9 cellular contexts compared by ENCODE assay signal in the genomic region with DNA sequence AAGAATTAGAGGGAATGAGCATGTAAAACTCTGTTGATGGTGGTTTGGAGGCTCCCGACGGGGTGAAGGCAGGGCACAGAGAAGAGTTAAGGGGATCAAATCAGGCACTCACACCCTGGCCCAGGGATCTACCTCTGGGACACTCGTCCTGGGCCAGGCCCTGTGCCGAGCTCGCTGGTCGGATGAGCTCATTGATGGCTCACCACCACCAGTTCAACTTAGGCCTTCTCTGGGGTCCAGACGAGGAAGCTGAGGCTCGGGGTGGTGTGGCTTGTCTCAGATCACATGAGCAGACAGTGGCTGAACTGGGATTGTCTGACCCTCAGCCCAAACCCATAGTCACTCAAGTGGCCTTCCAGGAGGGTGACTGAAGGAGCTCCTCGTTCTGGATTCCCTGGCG. TPM values are rescaled to one million over a fixed set of nuclear protein-coding genes. Genes with fewer than 3 reads are reported as not detected.
DNase-seq lines count a peak whose midpoint lies in the region; ATAC-seq and TF ChIP-seq lines count a peak whose summit lies in the region.
"Had no signal": no experiment of that assay in that cellular context is flagged by ENCODE, and none has a peak within 500 bp of the region (broad histone marks: within the 10 kb centered on the region; RNA-seq: fewer than 3 reads in every experiment).

No MANE protein-coding gene starts in this region.

- peak overlapping the region; percentile 97 for H3K9ac ChIP-seq in SK-N-MC (ENCODE audit: insufficient read length)

- DNase-seq in GM12864 (ENCODE audit: low read depth): no peak
- DNase-seq in SK-N-MC (ENCODE audit: low read depth, low spot score): no peak
- no peak for DNase-seq in progenitor cell of endocrine pancreas (ENCODE audit: low spot score, unreplicated experiment)
- DNase-seq in activated CD8-positive, alpha-beta memory T cell treated with anti-CD3 and anti-CD28 coated beads for 24 hours: no peak
- DNase-seq in NCI-H345 (lab: John Stamatoyannopoulos, UW): no peak
- no peak for DNase-seq in transverse colon
- DNase-seq: stimulated activated CD4-positive, alpha-beta T cell treated with anti-CD3 and anti-CD28 coated beads, Interleukin-15, amount 100 ng/mL, for 24 hours had no signal

- H3K27me3 Mint-ChIP-seq in progenitor cell of endocrine pancreas: no peaks in the 10 kb centered on the region

- WGBS in esophagus, 2 donors: 66 to 71% methylated on average over 10 of the region's 10 CpGs
- WGBS in transverse colon (ENCODE audit: low coverage in 1 of 2), 2 donors: 75 to 90% methylated on average over 2 to 10 of the region's 10 CpGs

- H3K27me3 ChIP-seq in esophagus (ENCODE audit: control insufficient read depth in 1 of 2, insufficient read depth in 2 of 2, low read length in 2 of 2): no peaks in the 10 kb centered on the region
- H3K27me3 ChIP-seq in transverse colon: no peaks in the 10 kb centered on the region

- H3K9me3 ChIP-seq in SK-N-MC (ENCODE audit: low read depth, low read length) (no peaks in the 10 kb centered on the region), esophagus (ENCODE audit: control insufficient read depth in 2 of 2, insufficient read depth in 1 of 2, low read depth in 1 of 2, low read length in 1 of 2) (no peaks in the 10 kb centered on the region), transverse colon (no peaks in the 10 kb centered on the region)

- H3K27ac ChIP-seq in SK-N-MC (peak overlapping the region; percentile 79), esophagus (ENCODE audit: low read depth in 2 of 2, low read length in 1 of 2) (peak overlapping the region in 1 of 2 donors; percentile 8), transverse colon (no peak overlapping the region)

- ATAC-seq in HG03439 (IDR thresholded peaks at IDR 0.05; ENCODE audit: unreplicated experiment): no peak

- no peak for TF ChIP-seq CTCF in GM12864 (IDR thresholded peaks at IDR 0.05; ENCODE audit: low read depth, low read length, missing control alignments)
- no peak for TF ChIP-seq CTCF in progenitor cell of endocrine pancreas (IDR thresholded peaks at IDR 0.05; ENCODE audit: unreplicated experiment)
- no peak for TF ChIP-seq CTCF in transverse colon (IDR thresholded peaks at IDR 0.05)

- H3K9me3 Mint-ChIP-seq in progenitor cell of endocrine pancreas (ENCODE audit: low read depth): no peaks in the 10 kb centered on the region

- TF ChIP-seq EP300 in transverse colon (IDR thresholded peaks at IDR 0.05; ENCODE audit: low read depth): no peak

- H3K4me3 ChIP-seq in GM12864 (ENCODE audit: low read depth, low read length) (peak overlapping the region; percentile 88), SK-N-MC (peak overlapping the region; percentile 92), esophagus (ENCODE audit: low read depth in 1 of 2, low read length in 2 of 2) (peak overlapping the region; percentile 14 to 89), transverse colon (peak overlapping the region in 1 of 4 donors; percentile 99)

- H3K4me1 ChIP-seq in esophagus (ENCODE audit: control insufficient read depth in 2 of 2, insufficient read depth in 2 of 2, low read length in 1 of 2): peaks cover 11 to 13% of the 10 kb centered on the region in 2 donors
- H3K4me1 ChIP-seq in transverse colon: peaks cover 11 to 39% (median 34%) of the 10 kb centered on the region in 4 donors

- H3K36me3 Mint-ChIP-seq in progenitor cell of endocrine pancreas (ENCODE audit: insufficient read depth): peaks cover 2% of the 10 kb centered on the region

- in situ Hi-C loops in transverse colon (cut with MboI; ENCODE audit: low pct_ligation_motif_present in 1 of 4, low pct_unique_long_range_greater_than_20kb in 1 of 4, low sequenced_read_pairs in 3 of 4): loop anchor here in 1 of 4 donors (25.0 kb wide), 1 partner anchor 143 kb away; no protein-coding TSS in a partner anchor

- TF ChIP-seq POLR2A in transverse colon (IDR thresholded peaks at IDR 0.05): no peak

- peaks cover 12% of the 10 kb centered on the region for H3K36me3 ChIP-seq in SK-N-MC (ENCODE audit: insufficient read depth, low read length)
- H3K36me3 ChIP-seq in esophagus (ENCODE audit: control insufficient read depth in 2 of 2, insufficient read depth in 2 of 2, low read length in 1 of 2): peaks cover 0 to 5% of the 10 kb centered on the region in 2 donors
- H3K36me3 ChIP-seq in transverse colon: no peaks in the 10 kb centered on the region

- intact Hi-C loops in transverse colon (cut with DNase I; ENCODE audit: low total_unique reads): no loop called here

- peaks cover 22% of the 10 kb centered on the region for H3K4me1 Mint-ChIP-seq in progenitor cell of endocrine pancreas (ENCODE audit: low read depth)

- H3K27ac Mint-ChIP-seq in progenitor cell of endocrine pancreas: peak overlapping the region; percentile 79

- H3K4me3 Mint-ChIP-seq in progenitor cell of endocrine pancreas (ENCODE audit: low read depth): peak overlapping the region; percentile 77

RNA-seq across cellular contexts. Expression of a gene that starts 1.6 kb away (rescaled TPM):
- polyA plus RNA-seq in esophagus: 10 to 100 TPM; 19.5 to 39.4 TPM
- total RNA-seq in progenitor cell of endocrine pancreas (92.3 and 103 TPM in 2 replicates), transverse colon (10 to 100 TPM; 31.6 to 54.2 (median 36.5) TPM)

RNA-seq across cellular contexts. Expression of a gene that starts 3.1 kb away (rescaled TPM):
- 10 to 100 TPM; 34.0 to 59.5 TPM for polyA plus RNA-seq in esophagus
- total RNA-seq in progenitor cell of endocrine pancreas (51.5 and 52.4 TPM in 2 replicates), transverse colon (100 to 1,000 TPM in 1 of 4 donors, 10 to 100 TPM in 3; 26.6 to 199 (median 60.7) TPM)

RNA-seq across cellular contexts. Expression of a gene that starts 17.0 kb away (rescaled TPM):
- polyA plus RNA-seq in esophagus: 1 to 10 TPM; 1.5 to 1.9 TPM
- total RNA-seq in progenitor cell of endocrine pancreas (0.47 and 0.50 TPM in 2 replicates), transverse colon (10 to 100 TPM in 3 of 4 donors, 1 to 10 TPM in 1; 4.5 to 33.4 (median 16.7) TPM)

RNA-seq across cellular contexts. Expression of a gene that starts 30.5 kb away (rescaled TPM):
- polyA plus RNA-seq in esophagus: 10 to 100 TPM; 75.1 to 76.0 TPM
- total RNA-seq in progenitor cell of endocrine pancreas (49.2 and 55.9 TPM in 2 replicates), transverse colon (100 to 1,000 TPM in 1 of 4 donors, 10 to 100 TPM in 3; 69.7 to 164 (median 84.2) TPM)

RNA-seq across cellular contexts. Expression of a gene that starts 30.6 kb away (rescaled TPM):
- 100 to 1,000 TPM in 1 of 2 donors, 10 to 100 TPM in 1; 52.1 to 101 TPM for polyA plus RNA-seq in esophagus
- total RNA-seq in progenitor cell of endocrine pancreas (88.4 and 93.4 TPM in 2 replicates), transverse colon (100 to 1,000 TPM; 184 to 503 (median 244) TPM)
